In the genomic region with DNA sequence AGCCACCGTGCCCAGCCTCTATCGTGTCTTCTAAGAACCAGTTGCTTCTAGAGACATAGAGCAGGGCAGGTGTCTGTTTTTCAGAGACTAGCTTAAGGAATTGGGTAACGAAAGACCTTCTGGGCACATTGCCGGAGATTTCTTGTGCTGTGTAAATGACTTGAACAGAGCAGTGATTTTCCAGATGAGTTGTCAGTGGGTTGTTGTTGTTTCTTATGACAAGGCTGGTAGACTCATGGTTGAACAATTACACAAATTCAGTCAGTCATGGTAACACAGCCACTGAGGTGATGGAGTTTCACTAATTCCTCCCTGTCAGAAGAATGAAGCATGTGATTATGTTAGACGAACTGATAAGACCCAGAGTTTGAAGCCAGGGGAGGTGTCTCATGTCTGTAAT, we compare ENCODE assay signal across 19 cellular contexts. TPM values are rescaled to one million over a fixed set of nuclear protein-coding genes. Genes with fewer than 3 reads are reported as not detected.
DNase-seq lines count a peak whose midpoint lies in the region; ATAC-seq, FAIRE-seq and TF ChIP-seq lines count a peak whose summit lies in the region.
"Had no signal": no experiment of that assay in that cellular context is flagged by ENCODE, and none has a peak within 500 bp of the region (broad histone marks: within the 10 kb centered on the region; RNA-seq: fewer than 3 reads in every experiment).

No MANE protein-coding gene starts in this region.

- WGBS in body of pancreas, 2 donors: 83 to 91% methylated on average over 1 to 4 of the region's 5 CpGs
- WGBS in pancreas, 2 donors: 92 to 94% methylated on average over 5 of the region's 5 CpGs

- H3K27me3 ChIP-seq in body of pancreas: no peaks in the 10 kb centered on the region
- no peaks in the 10 kb centered on the region for H3K27me3 ChIP-seq in pancreas
- H3K27me3 ChIP-seq: left lung had no signal

- H3K4me1 ChIP-seq in body of pancreas (no peaks in the 10 kb centered on the region), pancreas (no peaks in the 10 kb centered on the region)
- H3K4me1 ChIP-seq: left lung, parathyroid adenoma had no signal

- H3K36me3 ChIP-seq in body of pancreas (replicated peaks in 1 of 2; ENCODE audit: insufficient read depth in 1 of 2, low read depth in 2 of 2) (no peaks in the 10 kb centered on the region), pancreas (no peaks in the 10 kb centered on the region)
- H3K36me3 ChIP-seq: left lung had no signal

- no peak for TF ChIP-seq POLR2A in body of pancreas (IDR thresholded peaks at IDR 0.05)

- H3K27ac ChIP-seq in body of pancreas (no peak overlapping the region), pancreas (no peak overlapping the region)
- H3K27ac ChIP-seq: 22Rv1, epithelial cell of prostate, left lung, parathyroid adenoma had no signal

- DNase-seq in activated T-cell treated with anti-CD3 and anti-CD28 coated beads, Interleukin-2, amount 50 U/mL, for 72 hours: no peak
- no peak for DNase-seq in activated T-cell treated with anti-CD3 and anti-CD28 coated beads, Interleukin-2, amount 50 U/mL, for 4 hours
- DNase-seq in amniotic epithelial cell (ENCODE audit: low read depth) (peak; percentile 96), foreskin fibroblast (peak; percentile 62 to 74), C1 segment of cervical spinal cord (lab: John Stamatoyannopoulos, UW) (no peak), body of pancreas (no peak), pancreas (no peak), D721Med (ENCODE audit: insufficient read length, low spot score) (no peak)
- DNase-seq: activated CD4-positive, CD25-positive, alpha-beta regulatory T cell; left lung; MV-4-11; NCI-H2107; T-cell had no signal

- no peak overlapping the region for H3K4me3 Mint-ChIP-seq in activated T-cell treated with anti-CD3 and anti-CD28 coated beads, Interleukin-2, amount 50 U/mL, for 72 hours
- H3K4me3 Mint-ChIP-seq in activated T-cell treated with anti-CD3 and anti-CD28 coated beads, Interleukin-2, amount 50 U/mL, for 4 hours: no peak overlapping the region
- H3K4me3 Mint-ChIP-seq: activated naive CD4-positive, alpha-beta T cell treated with anti-CD3 and anti-CD28 coated beads, Interleukin-2, amount 50 U/mL, for 24 hours; T-cell had no signal

- H3K27me3 Mint-ChIP-seq in activated T-cell treated with anti-CD3 and anti-CD28 coated beads, Interleukin-2, amount 50 U/mL, for 72 hours (ENCODE audit: low read depth): no peaks in the 10 kb centered on the region
- H3K27me3 Mint-ChIP-seq in activated T-cell treated with anti-CD3 and anti-CD28 coated beads, Interleukin-2, amount 50 U/mL, for 4 hours (ENCODE audit: low read depth): no peaks in the 10 kb centered on the region
- H3K27me3 Mint-ChIP-seq: activated naive CD4-positive, alpha-beta T cell treated with anti-CD3 and anti-CD28 coated beads, Interleukin-2, amount 50 U/mL, for 24 hours; T-cell had no signal

- FAIRE-seq in pancreas (lab: Jason Lieb, UNC) (no peak), D721Med (lab: Jason Lieb, UNC) (no peak)
- FAIRE-seq: colon, GM18507 had no signal

- ATAC-seq in activated T-cell treated with anti-CD3 and anti-CD28 coated beads, Interleukin-2, amount 50 U/mL, for 72 hours (replicated peaks in 1 of 2): peak; percentile 56 to 75
- ATAC-seq in activated T-cell treated with anti-CD3 and anti-CD28 coated beads, Interleukin-2, amount 50 U/mL, for 4 hours: no peak
- ATAC-seq in body of pancreas (no peak), pancreas (no peak)
- ATAC-seq: left lung, T-cell had no signal

- intact Hi-C loops in body of pancreas (cut with DNase I): no loop called here
- intact Hi-C loops in pancreas (cut with DNase I): no loop called here

- no peaks in the 10 kb centered on the region for H3K9me3 Mint-ChIP-seq in activated T-cell treated with anti-CD3 and anti-CD28 coated beads, Interleukin-2, amount 50 U/mL, for 72 hours
- no peaks in the 10 kb centered on the region for H3K9me3 Mint-ChIP-seq in activated T-cell treated with anti-CD3 and anti-CD28 coated beads, Interleukin-2, amount 50 U/mL, for 4 hours
- H3K9me3 Mint-ChIP-seq: activated naive CD4-positive, alpha-beta T cell treated with anti-CD3 and anti-CD28 coated beads, Interleukin-2, amount 50 U/mL, for 24 hours; T-cell had no signal

- H3K36me3 Mint-ChIP-seq in activated T-cell treated with anti-CD3 and anti-CD28 coated beads, Interleukin-2, amount 50 U/mL, for 72 hours (ENCODE audit: insufficient read depth in 2 of 2): no peaks in the 10 kb centered on the region
- H3K36me3 Mint-ChIP-seq in activated T-cell treated with anti-CD3 and anti-CD28 coated beads, Interleukin-2, amount 50 U/mL, for 4 hours (ENCODE audit: insufficient read depth): no peaks in the 10 kb centered on the region
- H3K36me3 Mint-ChIP-seq: activated naive CD4-positive, alpha-beta T cell treated with anti-CD3 and anti-CD28 coated beads, Interleukin-2, amount 50 U/mL, for 24 hours; T-cell had no signal

- TF ChIP-seq CTCF in foreskin fibroblast (IDR thresholded peaks at IDR 0.05; ENCODE audit: low read depth, low read length) (no peak), body of pancreas (IDR thresholded peaks at IDR 0.05) (no peak), pancreas (IDR thresholded peaks at IDR 0.05) (no peak), D721Med (IDR thresholded peaks at IDR 0.05; ENCODE audit: insufficient read depth, missing control alignments) (no peak)

- no peak overlapping the region for H3K27ac Mint-ChIP-seq in activated T-cell treated with anti-CD3 and anti-CD28 coated beads, Interleukin-2, amount 50 U/mL, for 72 hours
- H3K27ac Mint-ChIP-seq: activated naive CD4-positive, alpha-beta T cell treated with anti-CD3 and anti-CD28 coated beads, Interleukin-2, amount 50 U/mL, for 24 hours; T-cell had no signal

- no peak overlapping the region for H3K4me3 ChIP-seq in foreskin fibroblast (ENCODE audit: low read depth in 1 of 2, low read length in 2 of 2)
- H3K4me3 ChIP-seq in body of pancreas: no peak overlapping the region
- H3K4me3 ChIP-seq in pancreas: no peak overlapping the region
- H3K4me3 ChIP-seq: left lung had no signal

- peaks cover 12% of the 10 kb centered on the region for H3K4me1 Mint-ChIP-seq in activated T-cell treated with anti-CD3 and anti-CD28 coated beads, Interleukin-2, amount 50 U/mL, for 72 hours (ENCODE audit: low read depth)
- no peaks in the 10 kb centered on the region for H3K4me1 Mint-ChIP-seq in activated T-cell treated with anti-CD3 and anti-CD28 coated beads, Interleukin-2, amount 50 U/mL, for 4 hours (ENCODE audit: low read depth)
- H3K4me1 Mint-ChIP-seq: activated naive CD4-positive, alpha-beta T cell treated with anti-CD3 and anti-CD28 coated beads, Interleukin-2, amount 50 U/mL, for 24 hours had no signal

- H3K9me3 ChIP-seq in body of pancreas (no peaks in the 10 kb centered on the region), pancreas (no peaks in the 10 kb centered on the region)
- H3K9me3 ChIP-seq: left lung had no signal

RNA-seq across cellular contexts. Expression of gene DDX3X, which starts 20.5 kb away (rescaled TPM):
- 100 to 1,000 TPM; 251 to 419 TPM for total RNA-seq in activated T-cell treated with anti-CD3 and anti-CD28 coated beads, Interleukin-2, amount 50 U/mL, for 72 hours
- total RNA-seq in activated T-cell treated with anti-CD3 and anti-CD28 coated beads, Interleukin-2, amount 50 U/mL, for 4 hours: 100 to 1,000 TPM; 460 to 635 (median 497) TPM
- total RNA-seq in body of pancreas (100 to 1,000 TPM; 104 to 127 TPM), pancreas (100 to 1,000 TPM in 3 of 6 donors, 10 to 100 TPM in 3; 53.2 to 142 (median 102) TPM)
- polyA plus RNA-seq in pancreas: 10 to 100 TPM; 23.2 to 72.0 TPM

Comparison
In these comparisons a context has a peak if more than half of its experiments do, and no peak if none do; other contexts are left out.
1. ATAC-seq: peak in activated T-cell treated with anti-CD3 and anti-CD28 coated beads, Interleukin-2, amount 50 U/mL, for 72 hours (2 of 2); none in activated T-cell treated with anti-CD3 and anti-CD28 coated beads, Interleukin-2, amount 50 U/mL, for 4 hours (0 of 2), body of pancreas (single experiment) and pancreas (0 of 4).
2. DNase-seq: peak in amniotic epithelial cell (single experiment) and foreskin fibroblast (2 of 2); none in activated T-cell treated with anti-CD3 and anti-CD28 coated beads, Interleukin-2, amount 50 U/mL, for 72 hours (0 of 2), activated T-cell treated with anti-CD3 and anti-CD28 coated beads, Interleukin-2, amount 50 U/mL, for 4 hours (single experiment), C1 segment of cervical spinal cord (0 of 14), body of pancreas (0 of 4), pancreas (0 of 6) and D721Med (single experiment).